Comparison of ENCODE assay signal across 8 cellular contexts in the genomic region with DNA sequence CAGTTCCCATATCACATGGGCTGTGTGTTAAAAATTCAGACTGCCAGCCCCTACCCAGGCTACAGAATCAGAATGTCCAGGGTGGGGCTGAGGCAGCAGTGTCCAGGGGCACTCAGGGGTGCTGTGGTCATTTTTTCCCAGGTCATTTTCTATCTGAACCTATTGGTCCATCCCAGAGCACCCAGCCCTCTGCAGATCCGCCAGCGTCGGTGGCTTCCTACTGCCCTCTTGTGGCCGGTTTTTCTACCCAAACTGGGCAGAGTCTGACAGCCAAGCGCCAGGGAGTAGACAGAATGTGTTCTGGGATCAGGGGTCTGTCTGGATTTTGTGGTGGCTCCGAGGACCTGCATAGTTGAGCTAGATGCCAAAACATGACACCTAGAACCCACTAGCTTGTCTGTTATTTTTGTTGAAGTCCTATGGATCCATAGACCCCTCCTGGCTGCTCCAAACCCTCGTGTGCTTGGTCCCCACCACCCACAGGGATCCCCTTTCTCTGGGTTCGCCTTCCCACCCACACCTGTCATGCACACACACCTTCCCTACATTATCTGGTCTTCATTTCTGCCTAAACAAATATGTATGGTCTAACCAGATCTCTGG. TPM values are rescaled to one million over a fixed set of nuclear protein-coding genes. Genes with fewer than 3 reads are reported as not detected.
DNase-seq lines count a peak whose midpoint lies in the region; ATAC-seq and TF ChIP-seq lines count a peak whose summit lies in the region.

No MANE protein-coding gene starts in this region.

- no peak overlapping the region for H2AFZ ChIP-seq in neural cell (ENCODE audit: low read depth, low read length)

- no peaks in the 10 kb centered on the region for H4K20me1 ChIP-seq in neural cell (ENCODE audit: insufficient read depth)

- TF ChIP-seq RAD21 in neural cell (conservative IDR thresholded peaks at IDR 0.05) = peak; percentile 64

- H3F3A ChIP-seq in neural cell (ENCODE audit: insufficient read depth, low read length, poor library complexity, severe bottlenecking) = no peaks in the 10 kb centered on the region

- no peak overlapping the region for H3K27ac ChIP-seq in neural cell (ENCODE audit: low read length)

- no peaks in the 10 kb centered on the region for H3K9me3 ChIP-seq in neural cell (ENCODE audit: low read length)

- TF ChIP-seq EP300 in neural cell (conservative IDR thresholded peaks at IDR 0.05; ENCODE audit: poor library complexity, severe bottlenecking) = no peak

- peak; percentile 44 for DNase-seq in GM04504 (ENCODE audit: low read depth)
- DNase-seq in HPDE6-E6E7 (ENCODE audit: extremely low spot score) = peak; percentile 77
- peak; percentile 83 for DNase-seq in OCI-M1 (lab: John Stamatoyannopoulos, UW)
- peak; percentile 67 for DNase-seq in activated T-cell treated with anti-CD3 and anti-CD28 coated beads, Interleukin-2, amount 50 U/mL, for 1 hour
- DNase-seq in fibroblast of gingiva (ENCODE audit: low read depth) = peak; percentile 44
- peak; percentile 79 for DNase-seq in stimulated activated naive CD8-positive, alpha-beta T cell treated with anti-CD3 and anti-CD28 coated beads, Interleukin-15, Interleukin-2, amounts not matched to agents 100 U/mL and 50 U/mL, for 24 hours
- no peak for DNase-seq in cerebellar nuclear complex (lab: John Stamatoyannopoulos, UW)

- H3K4me2 ChIP-seq in neural cell (ENCODE audit: low read length) = no peak overlapping the region

- H3K79me2 ChIP-seq in neural cell (replicated peaks; ENCODE audit: insufficient read depth, low read length) = no peaks in the 10 kb centered on the region

- no peaks in the 10 kb centered on the region for H3K9me2 ChIP-seq in neural cell (ENCODE audit: insufficient read depth, low read length)

- H3K4me3 ChIP-seq in neural cell (ENCODE audit: low read length) = no peak overlapping the region

- H3K27me3 ChIP-seq in neural cell (ENCODE audit: insufficient read depth, low read depth, low read length) = no peaks in the 10 kb centered on the region

- ATAC-seq in stimulated activated naive CD8-positive, alpha-beta T cell treated with anti-CD3 and anti-CD28 coated beads, Interleukin-15, Interleukin-2, amounts not matched to agents 100 U/mL and 50 U/mL, for 24 hours = peak; percentile 80

- H3K36me3 ChIP-seq in neural cell (ENCODE audit: insufficient read depth, low read length) = no peaks in the 10 kb centered on the region

- no peak overlapping the region for H3K9ac ChIP-seq in neural cell (ENCODE audit: low read length)

- peak; percentile 68 for TF ChIP-seq CTCF in neural cell (IDR thresholded peaks at IDR 0.05; ENCODE audit: poor library complexity, severe bottlenecking)

TF ChIP-seq in neural cell, 6 proteins besides CTCF, POLR2A, EP300 and RAD21:
- TF ChIP-seq EZH2 (IDR thresholded peaks at IDR 0.05; ENCODE audit: borderline replicate concordance, insufficient read depth, low read length, poor library complexity, severe bottlenecking) = no peak
- TF ChIP-seq MXI1 (conservative IDR thresholded peaks at IDR 0.05; ENCODE audit: poor library complexity, severe bottlenecking) = no peak
- no peak for TF ChIP-seq TAF1 (IDR thresholded peaks at IDR 0.05; ENCODE audit: low read depth)
- TF ChIP-seq SMC3 (conservative IDR thresholded peaks at IDR 0.05; ENCODE audit: poor library complexity) = peak; percentile 74
- TF ChIP-seq, protein P1, sequence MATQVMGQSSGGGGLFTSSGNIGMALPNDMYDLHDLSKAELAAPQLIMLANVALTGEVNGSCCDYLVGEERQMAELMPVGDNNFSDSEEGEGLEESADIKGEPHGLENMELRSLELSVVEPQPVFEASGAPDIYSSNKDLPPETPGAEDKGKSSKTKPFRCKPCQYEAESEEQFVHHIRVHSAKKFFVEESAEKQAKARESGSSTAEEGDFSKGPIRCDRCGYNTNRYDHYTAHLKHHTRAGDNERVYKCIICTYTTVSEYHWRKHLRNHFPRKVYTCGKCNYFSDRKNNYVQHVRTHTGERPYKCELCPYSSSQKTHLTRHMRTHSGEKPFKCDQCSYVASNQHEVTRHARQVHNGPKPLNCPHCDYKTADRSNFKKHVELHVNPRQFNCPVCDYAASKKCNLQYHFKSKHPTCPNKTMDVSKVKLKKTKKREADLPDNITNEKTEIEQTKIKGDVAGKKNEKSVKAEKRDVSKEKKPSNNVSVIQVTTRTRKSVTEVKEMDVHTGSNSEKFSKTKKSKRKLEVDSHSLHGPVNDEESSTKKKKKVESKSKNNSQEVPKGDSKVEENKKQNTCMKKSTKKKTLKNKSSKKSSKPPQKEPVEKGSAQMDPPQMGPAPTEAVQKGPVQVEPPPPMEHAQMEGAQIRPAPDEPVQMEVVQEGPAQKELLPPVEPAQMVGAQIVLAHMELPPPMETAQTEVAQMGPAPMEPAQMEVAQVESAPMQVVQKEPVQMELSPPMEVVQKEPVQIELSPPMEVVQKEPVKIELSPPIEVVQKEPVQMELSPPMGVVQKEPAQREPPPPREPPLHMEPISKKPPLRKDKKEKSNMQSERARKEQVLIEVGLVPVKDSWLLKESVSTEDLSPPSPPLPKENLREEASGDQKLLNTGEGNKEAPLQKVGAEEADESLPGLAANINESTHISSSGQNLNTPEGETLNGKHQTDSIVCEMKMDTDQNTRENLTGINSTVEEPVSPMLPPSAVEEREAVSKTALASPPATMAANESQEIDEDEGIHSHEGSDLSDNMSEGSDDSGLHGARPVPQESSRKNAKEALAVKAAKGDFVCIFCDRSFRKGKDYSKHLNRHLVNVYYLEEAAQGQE (IDR thresholded peaks at IDR 0.05; ENCODE audit: borderline replicate concordance) = no peak
- TF ChIP-seq POLR2AphosphoS5 (IDR thresholded peaks at IDR 0.05) = no peak

RNA-seq across cellular contexts. Expression of a gene that starts 34.1 kb away (rescaled TPM):
- polyA plus RNA-seq in neural cell = 4.4 and 5.5 TPM in 2 replicates
- 11.0 and 13.2 TPM in 2 replicates for polyA minus RNA-seq in neural cell

Comparison
In these comparisons a context has a peak if more than half of its experiments do, and no peak if none do; other contexts are left out.
1. DNase-seq: peak in GM04504 (single experiment), HPDE6-E6E7 (single experiment), OCI-M1 (single experiment), activated T-cell treated with anti-CD3 and anti-CD28 coated beads, Interleukin-2, amount 50 U/mL, for 1 hour (single experiment), fibroblast of gingiva (single experiment) and stimulated activated naive CD8-positive, alpha-beta T cell treated with anti-CD3 and anti-CD28 coated beads, Interleukin-15, Interleukin-2, amounts not matched to agents 100 U/mL and 50 U/mL, for 24 hours (single experiment); none in cerebellar nuclear complex (0 of 2).